10 cellular contexts compared by ENCODE assay signal in genomic region chr4:69830529-69831269, GRCh38. TPM values are rescaled to one million over a fixed set of nuclear protein-coding genes. Genes with fewer than 3 reads are reported as not detected.
DNase-seq lines count a peak whose midpoint lies in the region; ATAC-seq and TF ChIP-seq lines count a peak whose summit lies in the region.
"Had no signal": no experiment of that assay in that cellular context is flagged by ENCODE, and none has a peak within 500 bp of the region (broad histone marks: within the 10 kb centered on the region; RNA-seq: fewer than 3 reads in every experiment).

No MANE protein-coding gene starts in this region.

- H3K27ac Mint-ChIP-seq in activated CD8-positive, alpha-beta T cell treated with anti-CD3 and anti-CD28 coated beads for 36 hours, result no peak overlapping the region
- H3K27ac Mint-ChIP-seq in activated CD8-positive, alpha-beta T cell treated with anti-CD3 and anti-CD28 coated beads, Interleukin-2, amount 10 ng/mL, durations not matched to agents 7 days and 5 days, result no peak overlapping the region
- no peak overlapping the region for H3K27ac Mint-ChIP-seq in glutamatergic neuron (ENCODE audit: unreplicated experiment)

- H3K4me1 ChIP-seq in adrenal gland (replicated peaks in 1 of 2), result no peaks in the 10 kb centered on the region
- H3K4me1 ChIP-seq: BLaER1 had no signal

- no peak for TF ChIP-seq CTCF in activated CD8-positive, alpha-beta T cell treated with anti-CD3 and anti-CD28 coated beads for 36 hours (IDR thresholded peaks at IDR 0.05)
- TF ChIP-seq CTCF in glutamatergic neuron (IDR thresholded peaks at IDR 0.05; ENCODE audit: partially characterized antibody, unreplicated experiment) (no peak), adrenal gland (IDR thresholded peaks at IDR 0.05) (no peak)

- H3K27ac ChIP-seq in epithelial cell of prostate (peak overlapping the region; percentile 27), adrenal gland (no peak overlapping the region)
- H3K27ac ChIP-seq: BLaER1 had no signal

- H3K9me3 Mint-ChIP-seq in activated CD8-positive, alpha-beta T cell treated with anti-CD3 and anti-CD28 coated beads for 36 hours, result no peaks in the 10 kb centered on the region
- no peaks in the 10 kb centered on the region for H3K9me3 Mint-ChIP-seq in activated CD8-positive, alpha-beta T cell treated with anti-CD3 and anti-CD28 coated beads, Interleukin-2, amount 10 ng/mL, durations not matched to agents 7 days and 5 days (ENCODE audit: insufficient read depth)
- no peaks in the 10 kb centered on the region for H3K9me3 Mint-ChIP-seq in glutamatergic neuron (ENCODE audit: unreplicated experiment)

- H3K4me3 ChIP-seq in skeletal muscle cell (ENCODE audit: low read depth, low read length) (no peak overlapping the region), adrenal gland (no peak overlapping the region)
- H3K4me3 ChIP-seq: BLaER1 had no signal

- no peak overlapping the region for H3K4me3 Mint-ChIP-seq in activated CD8-positive, alpha-beta T cell treated with anti-CD3 and anti-CD28 coated beads for 36 hours
- H3K4me3 Mint-ChIP-seq in activated CD8-positive, alpha-beta T cell treated with anti-CD3 and anti-CD28 coated beads, Interleukin-2, amount 10 ng/mL, durations not matched to agents 7 days and 5 days, result no peak overlapping the region
- H3K4me3 Mint-ChIP-seq in glutamatergic neuron (ENCODE audit: unreplicated experiment), result no peak overlapping the region

- TF ChIP-seq POLR2A in adrenal gland (IDR thresholded peaks at IDR 0.05), result no peak

- POLR2A ChIA-PET in activated CD8-positive, alpha-beta T cell treated with anti-CD3 and anti-CD28 coated beads for 36 hours (lab: Charles Lee), result no interaction called here
- POLR2A ChIA-PET in activated CD8-positive, alpha-beta T cell treated with anti-CD3 and anti-CD28 coated beads, Interleukin-2, amount 10 ng/mL, durations not matched to agents 7 days and 5 days (lab: Charles Lee), result no interaction called here

- no peaks in the 10 kb centered on the region for H3K36me3 Mint-ChIP-seq in activated CD8-positive, alpha-beta T cell treated with anti-CD3 and anti-CD28 coated beads for 36 hours (ENCODE audit: low read depth)
- no peaks in the 10 kb centered on the region for H3K36me3 Mint-ChIP-seq in activated CD8-positive, alpha-beta T cell treated with anti-CD3 and anti-CD28 coated beads, Interleukin-2, amount 10 ng/mL, durations not matched to agents 7 days and 5 days (ENCODE audit: low read depth)
- no peaks in the 10 kb centered on the region for H3K36me3 Mint-ChIP-seq in glutamatergic neuron (ENCODE audit: unreplicated experiment)

- CTCF ChIA-PET in activated CD8-positive, alpha-beta T cell treated with anti-CD3 and anti-CD28 coated beads for 36 hours (lab: Charles Lee), result interaction anchor here (0.7 to 2.3 kb wide), 3 partner anchors 8 to 141 kb away, joined by 3 to 6 read pairs (median 3); no protein-coding TSS in a partner anchor
- CTCF ChIA-PET in activated CD8-positive, alpha-beta T cell treated with anti-CD3 and anti-CD28 coated beads, Interleukin-2, amount 10 ng/mL, durations not matched to agents 7 days and 5 days (lab: Charles Lee), result interaction anchor here (1.4 kb wide), 1 partner anchor 7 kb away, joined by 4 read pairs; no protein-coding TSS in a partner anchor

- no peaks in the 10 kb centered on the region for H3K9me3 ChIP-seq in adrenal gland (replicated peaks in 1 of 3)
- H3K9me3 ChIP-seq: BLaER1 had no signal

- no peak for ATAC-seq in activated CD8-positive, alpha-beta T cell treated with anti-CD3 and anti-CD28 coated beads for 36 hours
- ATAC-seq in activated CD8-positive, alpha-beta T cell treated with anti-CD3 and anti-CD28 coated beads, Interleukin-2, amount 10 ng/mL, durations not matched to agents 7 days and 5 days, result no peak
- no peak for ATAC-seq in HG03520 (IDR thresholded peaks at IDR 0.05; ENCODE audit: unreplicated experiment)
- ATAC-seq: Panc1 had no signal

- WGBS in adrenal gland, 4 donors, result 59 to 67% (median 61%) methylated on average over 6 of the region's 6 CpGs

- peak; percentile 21 for DNase-seq in activated CD8-positive, alpha-beta T cell treated with anti-CD3 and anti-CD28 coated beads for 36 hours
- no peak for DNase-seq in activated CD8-positive, alpha-beta T cell treated with anti-CD3 and anti-CD28 coated beads, Interleukin-2, amount 10 ng/mL, durations not matched to agents 7 days and 5 days
- DNase-seq in NCI-H146 (lab: John Stamatoyannopoulos, UW) (peak; percentile 91), epithelial cell of prostate (ENCODE audit: low read depth, low spot score) (peak; percentile 65), skeletal muscle cell (ENCODE audit: low read depth) (peak; percentile 79), glutamatergic neuron (no peak), adrenal gland (no peak)

- H3K27me3 ChIP-seq in adrenal gland, result no peaks in the 10 kb centered on the region
- H3K27me3 ChIP-seq: BLaER1 had no signal

- intact Hi-C loops in activated CD8-positive, alpha-beta T cell treated with anti-CD3 and anti-CD28 coated beads for 36 hours (cut with micrococcal nuclease), result no loop called here
- intact Hi-C loops in adrenal gland (cut with DNase I), result no loop called here

- peaks cover 9% of the 10 kb centered on the region for H3K4me1 Mint-ChIP-seq in activated CD8-positive, alpha-beta T cell treated with anti-CD3 and anti-CD28 coated beads for 36 hours (ENCODE audit: low read depth)
- peaks cover 11% of the 10 kb centered on the region for H3K4me1 Mint-ChIP-seq in activated CD8-positive, alpha-beta T cell treated with anti-CD3 and anti-CD28 coated beads, Interleukin-2, amount 10 ng/mL, durations not matched to agents 7 days and 5 days (ENCODE audit: low read depth)
- H3K4me1 Mint-ChIP-seq in glutamatergic neuron (ENCODE audit: low read depth, unreplicated experiment), result no peaks in the 10 kb centered on the region

- H3K36me3 ChIP-seq in adrenal gland (replicated peaks in 1 of 2), result no peaks in the 10 kb centered on the region
- H3K36me3 ChIP-seq: BLaER1 had no signal

- peaks cover 3% of the 10 kb centered on the region for H3K27me3 Mint-ChIP-seq in activated CD8-positive, alpha-beta T cell treated with anti-CD3 and anti-CD28 coated beads for 36 hours
- H3K27me3 Mint-ChIP-seq in activated CD8-positive, alpha-beta T cell treated with anti-CD3 and anti-CD28 coated beads, Interleukin-2, amount 10 ng/mL, durations not matched to agents 7 days and 5 days (ENCODE audit: low read depth), result no peaks in the 10 kb centered on the region
- H3K27me3 Mint-ChIP-seq in glutamatergic neuron (ENCODE audit: unreplicated experiment), result no peaks in the 10 kb centered on the region

RNA-seq across cellular contexts. Expression of gene SULT1E1, which starts 29.2 kb away (rescaled TPM):
- not detected for total RNA-seq in activated CD8-positive, alpha-beta T cell treated with anti-CD3 and anti-CD28 coated beads for 36 hours
- total RNA-seq in activated CD8-positive, alpha-beta T cell treated with anti-CD3 and anti-CD28 coated beads, Interleukin-2, amount 10 ng/mL, durations not matched to agents 7 days and 5 days, result not detected
- total RNA-seq in glutamatergic neuron (ENCODE audit: unreplicated experiment), result not detected
- total RNA-seq in adrenal gland, result 10 to 100 TPM in 5 of 8 donors, 1 to 10 TPM in 3; 8.0 to 51.3 (median 16.0) TPM
- polyA plus RNA-seq in adrenal gland, result 10 to 100 TPM; 14.5 to 33.0 (median 24.1) TPM

Comparison
In these comparisons a context has a peak if more than half of its experiments do, and no peak if none do; other contexts are left out.
1. DNase-seq: peak in activated CD8-positive, alpha-beta T cell treated with anti-CD3 and anti-CD28 coated beads for 36 hours (single experiment), NCI-H146 (single experiment), epithelial cell of prostate (single experiment) and skeletal muscle cell (single experiment); none in activated CD8-positive, alpha-beta T cell treated with anti-CD3 and anti-CD28 coated beads, Interleukin-2, amount 10 ng/mL, durations not matched to agents 7 days and 5 days (single experiment), glutamatergic neuron (single experiment) and adrenal gland (0 of 7).